ENCODE assay signal across 4 cellular contexts in the genomic region with DNA sequence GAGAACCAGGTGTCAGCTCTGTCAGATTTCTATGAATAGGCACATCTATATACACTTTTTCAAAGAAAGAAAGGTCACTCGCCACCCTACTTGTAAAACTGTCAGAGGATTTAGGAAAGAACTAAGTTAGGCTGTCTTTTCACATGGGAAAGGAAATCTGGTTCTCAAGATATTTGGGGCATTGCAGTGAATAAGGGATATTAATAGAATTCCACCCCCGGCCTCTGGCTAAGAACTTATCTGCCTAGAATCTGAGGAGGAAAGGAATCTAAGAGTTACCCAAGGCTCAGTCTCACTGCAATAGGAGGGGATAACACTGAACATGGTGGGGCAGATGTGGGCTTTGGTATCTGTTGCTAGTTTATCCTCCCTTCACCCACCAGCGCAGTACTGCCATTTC.
"Had no signal": no experiment of that assay in that cellular context is flagged by ENCODE, and none has a peak within 500 bp of the region (broad histone marks: within the 10 kb centered on the region; RNA-seq: fewer than 3 reads in every experiment).

No MANE protein-coding gene starts in this region.

- H3K36me3 ChIP-seq: HAP-1 had no signal

- H3K4me1 ChIP-seq: HAP-1 had no signal

- H3K4me3 Mint-ChIP-seq: HFFc6 had no signal

- H3K9me3 Mint-ChIP-seq: HFFc6 had no signal

- DNase-seq: GOT3 had no signal

- H3K9me3 ChIP-seq: HAP-1 had no signal

- H3K4me3 ChIP-seq: HAP-1, K562 had no signal

- H3K27ac Mint-ChIP-seq: HFFc6 had no signal
